Comparison of ENCODE assay signal across 1 cellular context in the genomic region with DNA sequence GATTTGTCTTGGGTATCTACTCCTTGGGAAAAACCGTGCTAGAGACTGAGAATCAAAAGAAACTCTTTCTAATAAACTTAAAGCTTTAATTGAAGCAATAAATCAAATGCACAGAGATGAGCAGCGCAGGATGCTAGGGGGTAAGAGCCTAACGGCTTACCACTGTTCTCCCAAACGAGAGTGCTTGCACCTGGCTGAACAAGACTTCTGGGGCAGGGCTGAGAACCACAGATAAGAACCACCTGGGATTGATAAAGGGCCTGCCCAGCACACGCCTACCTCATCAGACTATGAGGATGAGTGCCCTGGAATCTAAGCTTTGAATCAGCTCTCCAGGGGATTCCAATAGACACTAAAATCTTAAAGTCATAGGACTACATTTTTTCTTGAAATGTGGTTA.
TF ChIP-seq lines count a peak whose summit lies in the region.

No MANE protein-coding gene starts in this region.

TF ChIP-seq in GM23338, 12 proteins besides CTCF, POLR2A, EP300 and RAD21 (continued from another document):
- TF ChIP-seq, protein P1, sequence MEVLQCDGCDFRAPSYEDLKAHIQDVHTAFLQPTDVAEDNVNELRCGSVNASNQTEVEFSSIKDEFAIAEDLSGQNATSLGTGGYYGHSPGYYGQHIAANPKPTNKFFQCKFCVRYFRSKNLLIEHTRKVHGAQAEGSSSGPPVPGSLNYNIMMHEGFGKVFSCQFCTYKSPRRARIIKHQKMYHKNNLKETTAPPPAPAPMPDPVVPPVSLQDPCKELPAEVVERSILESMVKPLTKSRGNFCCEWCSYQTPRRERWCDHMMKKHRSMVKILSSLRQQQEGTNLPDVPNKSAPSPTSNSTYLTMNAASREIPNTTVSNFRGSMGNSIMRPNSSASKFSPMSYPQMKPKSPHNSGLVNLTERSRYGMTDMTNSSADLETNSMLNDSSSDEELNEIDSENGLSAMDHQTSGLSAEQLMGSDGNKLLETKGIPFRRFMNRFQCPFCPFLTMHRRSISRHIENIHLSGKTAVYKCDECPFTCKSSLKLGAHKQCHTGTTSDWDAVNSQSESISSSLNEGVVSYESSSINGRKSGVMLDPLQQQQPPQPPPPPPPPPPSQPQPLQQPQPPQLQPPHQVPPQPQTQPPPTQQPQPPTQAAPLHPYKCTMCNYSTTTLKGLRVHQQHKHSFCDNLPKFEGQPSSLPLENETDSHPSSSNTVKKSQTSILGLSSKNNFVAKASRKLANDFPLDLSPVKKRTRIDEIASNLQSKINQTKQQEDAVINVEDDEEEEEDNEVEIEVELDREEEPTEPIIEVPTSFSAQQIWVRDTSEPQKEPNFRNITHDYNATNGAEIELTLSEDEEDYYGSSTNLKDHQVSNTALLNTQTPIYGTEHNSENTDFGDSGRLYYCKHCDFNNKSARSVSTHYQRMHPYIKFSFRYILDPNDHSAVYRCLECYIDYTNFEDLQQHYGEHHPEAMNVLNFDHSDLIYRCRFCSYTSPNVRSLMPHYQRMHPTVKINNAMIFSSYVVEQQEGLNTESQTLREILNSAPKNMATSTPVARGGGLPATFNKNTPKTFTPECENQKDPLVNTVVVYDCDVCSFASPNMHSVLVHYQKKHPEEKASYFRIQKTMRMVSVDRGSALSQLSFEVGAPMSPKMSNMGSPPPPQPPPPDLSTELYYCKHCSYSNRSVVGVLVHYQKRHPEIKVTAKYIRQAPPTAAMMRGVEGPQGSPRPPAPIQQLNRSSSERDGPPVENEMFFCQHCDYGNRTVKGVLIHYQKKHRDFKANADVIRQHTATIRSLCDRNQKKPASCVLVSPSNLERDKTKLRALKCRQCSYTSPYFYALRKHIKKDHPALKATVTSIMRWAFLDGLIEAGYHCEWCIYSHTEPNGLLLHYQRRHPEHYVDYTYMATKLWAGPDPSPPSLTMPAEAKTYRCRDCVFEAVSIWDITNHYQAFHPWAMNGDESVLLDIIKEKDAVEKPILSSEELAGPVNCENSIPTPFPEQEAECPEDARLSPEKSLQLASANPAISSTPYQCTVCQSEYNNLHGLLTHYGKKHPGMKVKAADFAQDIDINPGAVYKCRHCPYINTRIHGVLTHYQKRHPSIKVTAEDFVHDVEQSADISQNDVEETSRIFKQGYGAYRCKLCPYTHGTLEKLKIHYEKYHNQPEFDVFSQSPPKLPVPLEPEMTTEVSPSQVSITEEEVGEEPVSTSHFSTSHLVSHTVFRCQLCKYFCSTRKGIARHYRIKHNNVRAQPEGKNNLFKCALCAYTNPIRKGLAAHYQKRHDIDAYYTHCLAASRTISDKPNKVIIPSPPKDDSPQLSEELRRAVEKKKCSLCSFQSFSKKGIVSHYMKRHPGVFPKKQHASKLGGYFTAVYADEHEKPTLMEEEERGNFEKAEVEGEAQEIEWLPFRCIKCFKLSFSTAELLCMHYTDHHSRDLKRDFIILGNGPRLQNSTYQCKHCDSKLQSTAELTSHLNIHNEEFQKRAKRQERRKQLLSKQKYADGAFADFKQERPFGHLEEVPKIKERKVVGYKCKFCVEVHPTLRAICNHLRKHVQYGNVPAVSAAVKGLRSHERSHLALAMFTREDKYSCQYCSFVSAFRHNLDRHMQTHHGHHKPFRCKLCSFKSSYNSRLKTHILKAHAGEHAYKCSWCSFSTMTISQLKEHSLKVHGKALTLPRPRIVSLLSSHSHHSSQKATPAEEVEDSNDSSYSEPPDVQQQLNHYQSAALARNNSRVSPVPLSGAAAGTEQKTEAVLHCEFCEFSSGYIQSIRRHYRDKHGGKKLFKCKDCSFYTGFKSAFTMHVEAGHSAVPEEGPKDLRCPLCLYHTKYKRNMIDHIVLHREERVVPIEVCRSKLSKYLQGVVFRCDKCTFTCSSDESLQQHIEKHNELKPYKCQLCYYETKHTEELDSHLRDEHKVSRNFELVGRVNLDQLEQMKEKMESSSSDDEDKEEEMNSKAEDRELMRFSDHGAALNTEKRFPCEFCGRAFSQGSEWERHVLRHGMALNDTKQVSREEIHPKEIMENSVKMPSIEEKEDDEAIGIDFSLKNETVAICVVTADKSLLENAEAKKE (CRISPR knock-in tag; IDR thresholded peaks at IDR 0.05), result no peak
- no peak for TF ChIP-seq JUNB (IDR thresholded peaks at IDR 0.05; ENCODE audit: unreplicated experiment)
